ENCODE assay signal across 8 cellular contexts in genomic region chr2:73736378-73736777, GRCh38. TPM values are rescaled to one million over a fixed set of nuclear protein-coding genes. Genes with fewer than 3 reads are reported as not detected.
DNase-seq lines count a peak whose midpoint lies in the region; ATAC-seq and TF ChIP-seq lines count a peak whose summit lies in the region.

No MANE protein-coding gene starts in this region.

- H3K36me3 ChIP-seq in kidney epithelial cell (ENCODE audit: control insufficient read depth, insufficient read depth, low read length) (no peaks in the 10 kb centered on the region), thoracic aorta (no peaks in the 10 kb centered on the region)

- H3K4me3 ChIP-seq in kidney epithelial cell (ENCODE audit: low read depth, low read length) = peak overlapping the region; percentile 92
- H3K4me3 ChIP-seq in thoracic aorta = peak overlapping the region; percentile 72

- peak overlapping the region; percentile 95 for H3K4me3 Mint-ChIP-seq in activated CD4-positive, alpha-beta T cell treated with anti-CD3 and anti-CD28 coated beads, Interleukin-2, amount 10 ng/mL, durations not matched to agents 7 days and 5 days
- H3K4me3 Mint-ChIP-seq in activated T-helper 17 cell treated with anti-CD3 and anti-CD28 coated beads, Interleukin-2, amount 50 U/mL, for 72 hours = peak overlapping the region; percentile 99

- no peak for TF ChIP-seq CTCF in kidney epithelial cell (IDR thresholded peaks at IDR 0.05; ENCODE audit: insufficient read depth, low read length, poor library complexity, severe bottlenecking)
- no peak for TF ChIP-seq CTCF in thoracic aorta (IDR thresholded peaks at IDR 0.05)

- no peaks in the 10 kb centered on the region for H3K27me3 ChIP-seq in kidney epithelial cell (ENCODE audit: control insufficient read depth, insufficient read depth, low read length)
- no peaks in the 10 kb centered on the region for H3K27me3 ChIP-seq in thoracic aorta (replicated peaks; ENCODE audit: insufficient read depth)

- no peak for DNase-seq in activated CD4-positive, alpha-beta T cell treated with anti-CD3 and anti-CD28 coated beads, Interleukin-2, amount 10 ng/mL, durations not matched to agents 7 days and 5 days
- no peak for DNase-seq in activated CD4-positive, alpha-beta T cell treated with anti-CD3 and anti-CD28 coated beads, Interleukin-2, amount 50 U/mL, for 1 hour
- DNase-seq in kidney epithelial cell (ENCODE audit: low read depth) (no peak), thoracic aorta (ENCODE audit: low spot score) (no peak), NCI-H2196 (lab: John Stamatoyannopoulos, UW; ENCODE audit: unreplicated experiment) (no peak)
- no peak for DNase-seq in NK-92 treated with Interleukin-12 subunit alpha and Interleukin-12 subunit beta, amount 100 ng/mL, for 24 hours (lab: John Stamatoyannopoulos, UW)
- DNase-seq in effector CD8-positive, alpha-beta T cell (lab: John Stamatoyannopoulos, UW) = no peak

- peaks cover 16% of the 10 kb centered on the region for H3K4me1 Mint-ChIP-seq in activated CD4-positive, alpha-beta T cell treated with anti-CD3 and anti-CD28 coated beads, Interleukin-2, amount 10 ng/mL, durations not matched to agents 7 days and 5 days
- H3K4me1 Mint-ChIP-seq in activated T-helper 17 cell treated with anti-CD3 and anti-CD28 coated beads, Interleukin-2, amount 50 U/mL, for 72 hours = peaks cover 11% of the 10 kb centered on the region

- ATAC-seq in activated T-helper 17 cell treated with anti-CD3 and anti-CD28 coated beads, Interleukin-2, amount 50 U/mL, for 72 hours (replicated peaks) = no peak
- no peak for ATAC-seq in thoracic aorta (ENCODE audit: insufficient number of reproducible peaks, low FRiP score, low read depth)

- peak overlapping the region in 1 of 2 donors; percentile 71 for H3K27ac ChIP-seq in thoracic aorta

- no peaks in the 10 kb centered on the region for H3K9me3 ChIP-seq in thoracic aorta

- no peaks in the 10 kb centered on the region for H3K9me3 Mint-ChIP-seq in activated CD4-positive, alpha-beta T cell treated with anti-CD3 and anti-CD28 coated beads, Interleukin-2, amount 10 ng/mL, durations not matched to agents 7 days and 5 days
- H3K9me3 Mint-ChIP-seq in activated T-helper 17 cell treated with anti-CD3 and anti-CD28 coated beads, Interleukin-2, amount 50 U/mL, for 72 hours = no peaks in the 10 kb centered on the region

- no peaks in the 10 kb centered on the region for H3K27me3 Mint-ChIP-seq in activated CD4-positive, alpha-beta T cell treated with anti-CD3 and anti-CD28 coated beads, Interleukin-2, amount 10 ng/mL, durations not matched to agents 7 days and 5 days
- H3K27me3 Mint-ChIP-seq in activated T-helper 17 cell treated with anti-CD3 and anti-CD28 coated beads, Interleukin-2, amount 50 U/mL, for 72 hours = no peaks in the 10 kb centered on the region

- POLR2A ChIA-PET in activated CD4-positive, alpha-beta T cell treated with anti-CD3 and anti-CD28 coated beads, Interleukin-2, amount 10 ng/mL, durations not matched to agents 7 days and 5 days (lab: Charles Lee) = interaction anchor here (0.8 kb wide), 1 partner anchor 92 kb away, joined by 3 read pairs; the partner anchor contains the start of gene STAMBP

- CTCF ChIA-PET in activated CD4-positive, alpha-beta T cell treated with anti-CD3 and anti-CD28 coated beads, Interleukin-2, amount 10 ng/mL, durations not matched to agents 7 days and 5 days (lab: Charles Lee) = interaction anchor here (1.2 kb wide), 1 partner anchor 57 kb away, joined by 3 read pairs; no protein-coding TSS in a partner anchor

- peaks cover 34% of the 10 kb centered on the region for H3K36me3 Mint-ChIP-seq in activated CD4-positive, alpha-beta T cell treated with anti-CD3 and anti-CD28 coated beads, Interleukin-2, amount 10 ng/mL, durations not matched to agents 7 days and 5 days (ENCODE audit: low read depth)
- H3K36me3 Mint-ChIP-seq in activated T-helper 17 cell treated with anti-CD3 and anti-CD28 coated beads, Interleukin-2, amount 50 U/mL, for 72 hours (ENCODE audit: low read depth) = peaks cover 55% of the 10 kb centered on the region

- peak overlapping the region; percentile 89 for H3K27ac Mint-ChIP-seq in activated CD4-positive, alpha-beta T cell treated with anti-CD3 and anti-CD28 coated beads, Interleukin-2, amount 10 ng/mL, durations not matched to agents 7 days and 5 days
- peak overlapping the region; percentile 97 for H3K27ac Mint-ChIP-seq in activated T-helper 17 cell treated with anti-CD3 and anti-CD28 coated beads, Interleukin-2, amount 50 U/mL, for 72 hours

- peaks cover 6 to 10% of the 10 kb centered on the region in 2 donors for H3K4me1 ChIP-seq in thoracic aorta (ENCODE audit: control insufficient read depth in 1 of 2, low read depth in 2 of 2)

RNA-seq across cellular contexts. Expression of gene TPRKB, which starts 0.8 kb away (rescaled TPM):
- 10 to 100 TPM; 33.6 to 39.5 TPM for total RNA-seq in activated CD4-positive, alpha-beta T cell treated with anti-CD3 and anti-CD28 coated beads, Interleukin-2, amount 10 ng/mL, durations not matched to agents 7 days and 5 days
- 10 to 100 TPM; 25.8 to 37.5 TPM for total RNA-seq in activated T-helper 17 cell treated with anti-CD3 and anti-CD28 coated beads, Interleukin-2, amount 50 U/mL, for 72 hours
- total RNA-seq in kidney epithelial cell (40.1 and 86.8 TPM in 2 replicates), thoracic aorta (10 to 100 TPM; 18.9 to 26.5 TPM)

RNA-seq across cellular contexts. Expression of gene DUSP11, which starts 43.5 kb away (rescaled TPM):
- 10 to 100 TPM; 28.7 to 29.4 TPM for total RNA-seq in activated CD4-positive, alpha-beta T cell treated with anti-CD3 and anti-CD28 coated beads, Interleukin-2, amount 10 ng/mL, durations not matched to agents 7 days and 5 days
- total RNA-seq in activated T-helper 17 cell treated with anti-CD3 and anti-CD28 coated beads, Interleukin-2, amount 50 U/mL, for 72 hours = 10 to 100 TPM; 36.7 to 41.0 TPM
- total RNA-seq in kidney epithelial cell (29.8 and 30.2 TPM in 2 replicates), thoracic aorta (10 to 100 TPM; 24.1 to 34.8 TPM)

RNA-seq across cellular contexts. Expression of gene C2orf78, which starts 47.6 kb away (rescaled TPM):
- total RNA-seq in activated CD4-positive, alpha-beta T cell treated with anti-CD3 and anti-CD28 coated beads, Interleukin-2, amount 10 ng/mL, durations not matched to agents 7 days and 5 days = not detected
- under 1 TPM in 1 of 2 donors, not detected in 1; 0.08 TPM for total RNA-seq in activated T-helper 17 cell treated with anti-CD3 and anti-CD28 coated beads, Interleukin-2, amount 50 U/mL, for 72 hours
- not detected in 2 replicates for total RNA-seq in kidney epithelial cell
- not detected for total RNA-seq in thoracic aorta
